23 cellular contexts compared by ENCODE assay signal in the genomic region with DNA sequence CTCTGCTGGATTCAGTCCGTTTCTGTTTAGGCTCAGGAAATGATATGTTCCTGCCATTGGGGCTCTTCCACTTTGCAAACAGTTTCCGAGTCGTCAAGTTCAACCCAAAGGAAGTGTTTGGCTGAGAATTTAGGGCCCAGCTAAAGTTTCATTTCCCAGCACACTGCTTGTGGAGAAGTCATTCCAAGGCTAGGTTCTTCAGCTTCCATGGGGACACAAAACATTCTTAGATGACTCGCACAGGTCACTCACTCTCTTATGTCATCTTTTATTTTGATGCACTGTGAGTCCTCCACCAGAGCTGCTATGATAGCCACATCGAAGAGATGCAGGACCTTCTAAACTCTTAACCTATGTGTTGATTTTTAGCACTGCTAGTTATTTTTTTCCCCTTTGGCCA.
DNase-seq lines count a peak whose midpoint lies in the region; ATAC-seq and TF ChIP-seq lines count a peak whose summit lies in the region.
"Had no signal": no experiment of that assay in that cellular context is flagged by ENCODE, and none has a peak within 500 bp of the region (broad histone marks: within the 10 kb centered on the region; RNA-seq: fewer than 3 reads in every experiment).

No MANE protein-coding gene starts in this region.

- H2BK120ac ChIP-seq in IMR-90 (ENCODE audit: low read depth, low read length) (no peak overlapping the region), mesenchymal stem cell (ENCODE audit: low read depth, low read length) (no peak overlapping the region)

- CTCF ChIA-PET in IMR-90 (lab: Yijun Ruan, JAX), result interaction anchor here (1.4 kb wide), 1 partner anchor 9 kb away, joined by 5 read pairs; no protein-coding TSS in a partner anchor

- H3K4me2 ChIP-seq in IMR-90 (ENCODE audit: low read depth, low read length), result no peak overlapping the region
- no peak overlapping the region for H3K4me2 ChIP-seq in mesenchymal stem cell (ENCODE audit: low read length, poor library complexity, severe bottlenecking)
- H3K4me2 ChIP-seq: KMS-11 had no signal

- no peak overlapping the region for H2BK12ac ChIP-seq in mesenchymal stem cell (ENCODE audit: low read length in 2 of 2)

- no peak overlapping the region for H2AK9ac ChIP-seq in IMR-90 (replicated peaks; ENCODE audit: low read depth, low read length, poor library complexity)

- no peak for TF ChIP-seq RAD21 in IMR-90 (IDR thresholded peaks at IDR 0.05; ENCODE audit: low read length)

- WGBS in IMR-90 (ENCODE audit: extremely low coverage in 2 of 2, insufficient read length in 1 of 2), 2 experiments, result 100% methylated on average over 1 of the region's 5 CpGs; no CpG with 5 or more reads in 1 of the 2 experiments
- WGBS in mesenchymal stem cell, result 86% methylated on average over 5 of the region's 5 CpGs

- no peak overlapping the region for H3K14ac ChIP-seq in IMR-90 (replicated peaks; ENCODE audit: low read depth, low read length)
- H3K14ac ChIP-seq in mesenchymal stem cell (ENCODE audit: low read length in 2 of 2), result no peak overlapping the region

- intact Hi-C loops in IMR-90 (cut with micrococcal nuclease), result no loop called here

- H2AFZ ChIP-seq in IMR-90 (replicated peaks; ENCODE audit: low read length, poor library complexity) (no peak overlapping the region), mesenchymal stem cell (ENCODE audit: low read depth, low read length) (no peak overlapping the region)

- dilution Hi-C loops in IMR-90 (cut with HindIII; ENCODE audit: low sequenced_read_pairs, unreplicated experiment), result no loop called here

- BruUV-seq in IMR-90 (replicated peaks; lab: Mats Ljungman, UMichigan), result no TSS peak

- H3K4ac ChIP-seq in IMR-90 (ENCODE audit: low read depth, low read length) (no peak overlapping the region), mesenchymal stem cell (ENCODE audit: low read depth in 1 of 2, low read length in 2 of 2) (no peak overlapping the region)

- no peak overlapping the region for H2BK20ac ChIP-seq in IMR-90 (ENCODE audit: low read depth, low read length)

- H2BK15ac ChIP-seq in IMR-90 (ENCODE audit: low read depth, low read length), result no peak overlapping the region
- H2BK15ac ChIP-seq in mesenchymal stem cell (ENCODE audit: low read depth, poor library complexity, severe bottlenecking), result no peak overlapping the region

- peaks cover 3% of the 10 kb centered on the region; the same call in 1 of the 2 replicates for H3K4me1 ChIP-seq in IMR-90 (ENCODE audit: control insufficient read depth, insufficient read depth, low read length)
- peaks cover 5% of the 10 kb centered on the region for H3K4me1 ChIP-seq in mesenchymal stem cell (ENCODE audit: control insufficient read depth, insufficient read depth, low read depth, low read length)
- H3K4me1 ChIP-seq: left lung had no signal

- H4K5ac ChIP-seq in IMR-90 (ENCODE audit: low read depth, low read length), result no peak overlapping the region

- H4K8ac ChIP-seq in IMR-90 (ENCODE audit: low read depth in 2 of 2, low read length in 2 of 2) (no peak overlapping the region), mesenchymal stem cell (ENCODE audit: low read length) (no peak overlapping the region)

- H3K27me3 ChIP-seq in IMR-90 (ENCODE audit: control insufficient read depth, insufficient read depth, low read length) (no peaks in the 10 kb centered on the region), mesenchymal stem cell (ENCODE audit: control insufficient read depth in 1 of 2, insufficient read depth in 1 of 2, low read length in 2 of 2) (no peaks in the 10 kb centered on the region)
- H3K27me3 ChIP-seq: left lung had no signal

- DNase-seq in IMR-90, result peak; percentile 25
- peak; percentile 37 for DNase-seq in astrocyte of the spinal cord (ENCODE audit: low read depth, low spot score)
- peak; percentile 8 for DNase-seq in mesenchymal stem cell
- no peak for DNase-seq in medulla oblongata (ENCODE audit: extremely low spot score)
- DNase-seq in NK-92 (lab: John Stamatoyannopoulos, UW; ENCODE audit: unreplicated experiment), result no peak
- DNase-seq in activated effector memory CD4-positive, alpha-beta T cell treated with Interleukin-2 at 50 U/mL for 16 hours, result no peak
- DNase-seq: activated CD4-positive, alpha-beta T cell treated with anti-CD3 and anti-CD28 coated beads for 48 hours; effector memory CD4-positive, alpha-beta T cell; erythroblast; left lung; naive thymus-derived CD4-positive, alpha-beta T cell; NCI-H1417 treated with DMSO at 0.1 percent for 48 hours; NCI-H2081; NCI-H2227 treated with DMSO at 0.1 percent for 48 hours; NCI-H526 treated with DMSO at 0.1 percent for 48 hours; substantia nigra; trophoblast cell had no signal

- no peak overlapping the region for H3K56ac ChIP-seq in IMR-90 (ENCODE audit: extremely low read depth, insufficient read depth, low read length)

- H2BK5ac ChIP-seq in IMR-90 (ENCODE audit: low read depth, low read length, poor library complexity, severe bottlenecking) (no peak overlapping the region), mesenchymal stem cell (ENCODE audit: low read depth, low read length, poor library complexity, severe bottlenecking) (no peak overlapping the region)

- H3K79me1 ChIP-seq in IMR-90 (ENCODE audit: low read depth in 1 of 2, low read length in 2 of 2) (no peaks in the 10 kb centered on the region), mesenchymal stem cell (replicated peaks; ENCODE audit: low read length, poor library complexity, severe bottlenecking) (peaks cover 10% of the 10 kb centered on the region)

- H4K20me1 ChIP-seq in IMR-90 (ENCODE audit: insufficient read depth, low read length), result peaks cover 2% of the 10 kb centered on the region; the same call in 1 of the 2 replicates

- peaks cover 4% of the 10 kb centered on the region; the same call in 1 of the 2 replicates for H3K9me1 ChIP-seq in IMR-90 (ENCODE audit: insufficient read depth, low read length)

- H3K23ac ChIP-seq in IMR-90 (ENCODE audit: low read depth, low read length) (no peak overlapping the region), mesenchymal stem cell (ENCODE audit: low read length in 2 of 2) (no peak overlapping the region)

- in situ Hi-C loops in IMR-90 (cut with MboI; ENCODE audit: low sequenced_read_pairs), result no loop called here
- in situ Hi-C loops in astrocyte of the spinal cord (cut with HindIII; ENCODE audit: low sequenced_read_pairs), result no loop called here

- H3K9me3 ChIP-seq in IMR-90 (ENCODE audit: control insufficient read depth, insufficient read depth, low read length), result no peaks in the 10 kb centered on the region
- H3K9me3 ChIP-seq in mesenchymal stem cell (ENCODE audit: control insufficient read depth, low read length), result no peaks in the 10 kb centered on the region
- H3K9me3 ChIP-seq: left lung had no signal

- POLR2A ChIA-PET in IMR-90 (lab: Charles Lee; ENCODE audit: unreplicated experiment), result no interaction called here

- no peak overlapping the region for H4K91ac ChIP-seq in IMR-90 (ENCODE audit: insufficient read depth, low read depth, low read length)
- no peak overlapping the region for H4K91ac ChIP-seq in mesenchymal stem cell (ENCODE audit: low read length)

- 0 out of 2 replicates have a peak overlapping the region, but pooled peaks have one; percentile 3 for H2AK5ac ChIP-seq in IMR-90 (ENCODE audit: low read depth, low read length)
- peak overlapping the region; percentile 53 for H2AK5ac ChIP-seq in mesenchymal stem cell (ENCODE audit: low read length, severe bottlenecking)

- H3K9ac ChIP-seq in IMR-90 (ENCODE audit: low read depth, low read length) (no peak overlapping the region), mesenchymal stem cell (ENCODE audit: low read length) (no peak overlapping the region)
- H3K9ac ChIP-seq: KMS-11 had no signal

- TF ChIP-seq CTCF in IMR-90 (conservative IDR thresholded peaks at IDR 0.05; ENCODE audit: low read depth, low read length) (no peak), astrocyte of the spinal cord (IDR thresholded peaks at IDR 0.05; ENCODE audit: low read depth, low read length) (no peak)

- H3K18ac ChIP-seq in IMR-90 (ENCODE audit: low read depth, low read length), result no peak overlapping the region
- no peak overlapping the region for H3K18ac ChIP-seq in mesenchymal stem cell (ENCODE audit: low read depth in 1 of 2, low read length in 2 of 2)

- ATAC-seq in IMR-90 (ENCODE audit: low read depth) (no peak), HG02938 (IDR thresholded peaks at IDR 0.05; ENCODE audit: unreplicated experiment) (no peak)
- ATAC-seq: left lung; naive thymus-derived CD4-positive, alpha-beta T cell; Panc1; stimulated activated memory B cell treated with anti-CD40 and anti-IgM and Interleukin-4, amounts not matched to agents 10 μg/mL and 1 μg/mL and 100 μg/mL, for 72 hours had no signal

- H3K36me3 ChIP-seq in IMR-90 (ENCODE audit: control insufficient read depth, insufficient read depth, low read length), result peaks cover 8% of the 10 kb centered on the region
- H3K36me3 ChIP-seq in mesenchymal stem cell (ENCODE audit: control insufficient read depth in 1 of 2, insufficient read depth in 2 of 2, low read depth in 1 of 2, low read length in 2 of 2), result peaks cover 8 to 26% of the 10 kb centered on the region in 2 experiments
- H3K36me3 ChIP-seq: left lung had no signal

- no peak for TF ChIP-seq POLR2A in IMR-90 (IDR thresholded peaks at IDR 0.05; ENCODE audit: low read depth, low read length)

- H3K27ac ChIP-seq in IMR-90 (ENCODE audit: insufficient read depth, low read length) (no peak overlapping the region), mesenchymal stem cell (ENCODE audit: low read length, poor library complexity, severe bottlenecking) (peak overlapping the region; percentile 39)
- H3K27ac ChIP-seq: coronary artery, HL-60, KMS-11, left lung had no signal

- H3K4me3 ChIP-seq in IMR-90 (ENCODE audit: insufficient read depth, low read depth, low read length) (no peak overlapping the region), astrocyte of the spinal cord (ENCODE audit: low read depth, low read length) (no peak overlapping the region), mesenchymal stem cell (ENCODE audit: insufficient read depth in 1 of 2, low read depth in 1 of 2, low read length in 2 of 2) (no peak overlapping the region)
- H3K4me3 ChIP-seq: coronary artery, left lung had no signal

TF ChIP-seq in IMR-90, 13 proteins besides CTCF, POLR2A, EP300 and RAD21:
- TF ChIP-seq SMC3 (IDR thresholded peaks at IDR 0.05; ENCODE audit: low read depth, low read length), result no peak
TF ChIP-seq in IMR-90: peak in this region for 0.

Comparison
In these comparisons a context has a peak if more than half of its experiments do, and no peak if none do; other contexts are left out.
1. DNase-seq: peak in IMR-90 (single experiment), astrocyte of the spinal cord (single experiment) and mesenchymal stem cell (single experiment); none in medulla oblongata (single experiment), NK-92 (single experiment) and activated effector memory CD4-positive, alpha-beta T cell treated with Interleukin-2 at 50 U/mL for 16 hours (single experiment).